24 cellular contexts compared by ENCODE assay signal in genomic region chr3:109921509-109921908, GRCh38.
DNase-seq lines count a peak whose midpoint lies in the region; ATAC-seq lines count a peak whose summit lies in the region.
"Had no signal": no experiment of that assay in that cellular context is flagged by ENCODE, and none has a peak within 500 bp of the region (broad histone marks: within the 10 kb centered on the region; RNA-seq: fewer than 3 reads in every experiment).

No MANE protein-coding gene starts in this region.

- CTCF ChIA-PET in activated CD8-positive, alpha-beta T cell treated with anti-CD3 and anti-CD28 coated beads, Interleukin-2, amount 10 ng/mL, durations not matched to agents 7 days and 5 days (lab: Charles Lee) = no interaction called here

- H3K27me3 Mint-ChIP-seq in activated CD8-positive, alpha-beta T cell treated with anti-CD3 and anti-CD28 coated beads, Interleukin-2, amount 10 ng/mL, durations not matched to agents 7 days and 5 days (ENCODE audit: low read depth) = no peaks in the 10 kb centered on the region
- H3K27me3 Mint-ChIP-seq: activated CD4-positive, alpha-beta memory T cell treated with anti-CD3 and anti-CD28 coated beads for 36 hours; CD4-positive, alpha-beta T cell; IgD-negative memory B cell; stimulated activated naive CD8-positive, alpha-beta T cell treated with anti-CD3 and anti-CD28 coated beads, Interleukin-15, amount 100 ng/mL, for 72 hours had no signal

- no peaks in the 10 kb centered on the region for H3K9me3 Mint-ChIP-seq in activated CD8-positive, alpha-beta T cell treated with anti-CD3 and anti-CD28 coated beads, Interleukin-2, amount 10 ng/mL, durations not matched to agents 7 days and 5 days (ENCODE audit: insufficient read depth)
- H3K9me3 Mint-ChIP-seq: activated CD4-positive, alpha-beta memory T cell treated with anti-CD3 and anti-CD28 coated beads for 36 hours; CD4-positive, alpha-beta T cell; IgD-negative memory B cell; T-helper 1 cell treated with Interleukin-12 subunit alpha and Interleukin-12 subunit beta and Interleukin-4 antibody, amounts not matched to agents 30 μg/mL and 1 μg/mL, for 36 hours had no signal

- no peaks in the 10 kb centered on the region for H3K4me1 Mint-ChIP-seq in activated CD8-positive, alpha-beta T cell treated with anti-CD3 and anti-CD28 coated beads, Interleukin-2, amount 10 ng/mL, durations not matched to agents 7 days and 5 days (ENCODE audit: low read depth)
- H3K4me1 Mint-ChIP-seq: IgD-negative memory B cell; stimulated activated naive CD8-positive, alpha-beta T cell treated with anti-CD3 and anti-CD28 coated beads, Interleukin-15, amount 100 ng/mL, for 72 hours had no signal

- H3K36me3 Mint-ChIP-seq in activated CD8-positive, alpha-beta T cell treated with anti-CD3 and anti-CD28 coated beads, Interleukin-2, amount 10 ng/mL, durations not matched to agents 7 days and 5 days (ENCODE audit: low read depth) = no peaks in the 10 kb centered on the region
- H3K36me3 Mint-ChIP-seq: activated CD4-positive, alpha-beta memory T cell treated with anti-CD3 and anti-CD28 coated beads for 36 hours; activated naive CD4-positive, alpha-beta T cell treated with anti-CD3 and anti-CD28 coated beads, Interleukin-2, amount 50 U/mL, for 72 hours; IgD-negative memory B cell had no signal

- POLR2A ChIA-PET in activated CD8-positive, alpha-beta T cell treated with anti-CD3 and anti-CD28 coated beads, Interleukin-2, amount 10 ng/mL, durations not matched to agents 7 days and 5 days (lab: Charles Lee) = no interaction called here

- no peak overlapping the region for H3K27ac Mint-ChIP-seq in activated CD8-positive, alpha-beta T cell treated with anti-CD3 and anti-CD28 coated beads, Interleukin-2, amount 10 ng/mL, durations not matched to agents 7 days and 5 days
- H3K27ac Mint-ChIP-seq: activated CD4-positive, alpha-beta memory T cell treated with anti-CD3 and anti-CD28 coated beads for 36 hours; CD4-positive, alpha-beta T cell; IgD-negative memory B cell; stimulated activated naive CD8-positive, alpha-beta T cell treated with anti-CD3 and anti-CD28 coated beads, Interleukin-15, amount 100 ng/mL, for 72 hours; T-helper 1 cell treated with Interleukin-12 subunit alpha and Interleukin-12 subunit beta and Interleukin-4 antibody, amounts not matched to agents 30 μg/mL and 1 μg/mL, for 36 hours had no signal

- DNase-seq in NCI-H510A treated with DMSO at 0.1 percent for 48 hours (lab: John Stamatoyannopoulos, UW) = peak; percentile 40
- no peak for DNase-seq in NCI-H510A (lab: John Stamatoyannopoulos, UW)
- DNase-seq in NCI-H524 (lab: John Stamatoyannopoulos, UW) = peak; percentile 92 to 98
- DNase-seq in left kidney (ENCODE audit: low read depth, low spot score) = peak; percentile 56
- no peak for DNase-seq in glomerular visceral epithelial cell (ENCODE audit: extremely low spot score)
- no peak for DNase-seq in NCI-H1048 (lab: John Stamatoyannopoulos, UW)
- DNase-seq in activated CD8-positive, alpha-beta T cell treated with anti-CD3 and anti-CD28 coated beads, Interleukin-2, amount 10 ng/mL, durations not matched to agents 7 days and 5 days = no peak
- DNase-seq: activated CD4-positive, alpha-beta memory T cell treated with anti-CD3 and anti-CD28 coated beads for 36 hours; anterior cingulate cortex; CD4-positive, alpha-beta T cell; colonic mucosa; effector CD8-positive, alpha-beta T cell; foreskin fibroblast; left cardiac atrium; mammary epithelial cell; NCI-H1105 treated with DMSO at 0.1 percent for 48 hours; NCI-H69; stimulated activated CD8-positive, alpha-beta memory T cell treated with anti-CD3 and anti-CD28 coated beads, Interleukin-4, amount 100 ng/mL, for 48 hours; stimulated activated naive CD8-positive, alpha-beta T cell treated with anti-CD3 and anti-CD28 coated beads, Interleukin-15, amount 100 ng/mL, for 72 hours had no signal

- H3K4me3 Mint-ChIP-seq in activated CD8-positive, alpha-beta T cell treated with anti-CD3 and anti-CD28 coated beads, Interleukin-2, amount 10 ng/mL, durations not matched to agents 7 days and 5 days = no peak overlapping the region
- H3K4me3 Mint-ChIP-seq: activated CD4-positive, alpha-beta memory T cell treated with anti-CD3 and anti-CD28 coated beads for 36 hours; CD4-positive, alpha-beta T cell; IgD-negative memory B cell; stimulated activated naive CD8-positive, alpha-beta T cell treated with anti-CD3 and anti-CD28 coated beads, Interleukin-15, amount 100 ng/mL, for 72 hours; T-helper 1 cell treated with Interleukin-12 subunit alpha and Interleukin-12 subunit beta and Interleukin-4 antibody, amounts not matched to agents 30 μg/mL and 1 μg/mL, for 36 hours had no signal

- ATAC-seq in HG03354 (IDR thresholded peaks at IDR 0.05; ENCODE audit: poor library complexity, severe bottlenecking, unreplicated experiment) = no peak
- no peak for ATAC-seq in activated CD8-positive, alpha-beta T cell treated with anti-CD3 and anti-CD28 coated beads, Interleukin-2, amount 10 ng/mL, durations not matched to agents 7 days and 5 days
- ATAC-seq: activated CD4-positive, CD25-positive, alpha-beta regulatory T cell treated with anti-CD3 and anti-CD28 coated beads, Interleukin-2, amount 50 U/mL, for 24 hours; activated naive CD4-positive, alpha-beta T cell treated with anti-CD3 and anti-CD28 coated beads, Interleukin-2, amount 50 U/mL, for 72 hours; left cardiac atrium; stimulated activated naive CD8-positive, alpha-beta T cell treated with anti-CD3 and anti-CD28 coated beads, Interleukin-15, amount 100 ng/mL, for 72 hours had no signal

Comparison
In these comparisons a context has a peak if more than half of its experiments do, and no peak if none do; other contexts are left out.
1. DNase-seq: peak in NCI-H510A treated with DMSO at 0.1 percent for 48 hours (single experiment), NCI-H524 (2 of 2) and left kidney (single experiment); none in NCI-H510A (single experiment), glomerular visceral epithelial cell (single experiment), NCI-H1048 (single experiment) and activated CD8-positive, alpha-beta T cell treated with anti-CD3 and anti-CD28 coated beads, Interleukin-2, amount 10 ng/mL, durations not matched to agents 7 days and 5 days (single experiment).